In genomic region chr20:3706774-3707507, GRCh38 we compare ENCODE assay signal across 2 cellular contexts.
A peak's percentile ranks its signal among the peaks of the same experiment; 100 is the strongest.
TF ChIP-seq lines count a peak whose summit lies in the region.

No MANE protein-coding gene starts in this region.

TF ChIP-seq in HCT116, 20 proteins besides CTCF, POLR2A, EP300 and RAD21:
- no peak for TF ChIP-seq EGR1 (IDR thresholded peaks at IDR 0.05; ENCODE audit: low read depth)
- no peak for TF ChIP-seq CEBPB (IDR thresholded peaks at IDR 0.05; ENCODE audit: low read depth)
- no peak for TF ChIP-seq ZFX (IDR thresholded peaks at IDR 0.05)
- TF ChIP-seq EZH2 (IDR thresholded peaks at IDR 0.05): no peak
- no peak for TF ChIP-seq SRF (IDR thresholded peaks at IDR 0.05; ENCODE audit: low read depth)
- no peak for TF ChIP-seq ELF1 (IDR thresholded peaks at IDR 0.05; ENCODE audit: borderline replicate concordance, low read depth)
- no peak for TF ChIP-seq ZNF274 (IDR thresholded peaks at IDR 0.05; ENCODE audit: low read depth, low read length)
- no peak for TF ChIP-seq TCF7L2 (IDR thresholded peaks at IDR 0.05; ENCODE audit: borderline replicate concordance, extremely low read depth, insufficient read depth, insufficient read length)
- TF ChIP-seq REST (IDR thresholded peaks at IDR 0.05; ENCODE audit: low read depth): no peak
- TF ChIP-seq FOSL1 (IDR thresholded peaks at IDR 0.05; ENCODE audit: low read depth): no peak
- TF ChIP-seq CBX3 (IDR thresholded peaks at IDR 0.05; ENCODE audit: low read depth): no peak
- TF ChIP-seq SP1 (IDR thresholded peaks at IDR 0.05; ENCODE audit: low read depth): no peak
- TF ChIP-seq JUND (IDR thresholded peaks at IDR 0.05): no peak
- TF ChIP-seq SIN3A (IDR thresholded peaks at IDR 0.05; ENCODE audit: low read depth): no peak

TF ChIP-seq in HepG2, 621 proteins besides CTCF, POLR2A, EP300 and RAD21:
- TF ChIP-seq ZNF687 (CRISPR knock-in tag; IDR thresholded peaks at IDR 0.05) (0 out of 2 replicates have a peak, but pooled peaks have one; percentile 3), MXD3 (CRISPR knock-in tag; IDR thresholded peaks at IDR 0.05) (0 out of 2 replicates have a peak, but pooled peaks have one; percentile 48), ZFX (CRISPR knock-in tag; IDR thresholded peaks at IDR 0.05; ENCODE audit: low read depth) (0 out of 2 replicates have a peak, but pooled peaks have one; percentile 7), CERS6 (CRISPR knock-in tag; IDR thresholded peaks at IDR 0.05) (no peak), ATM (IDR thresholded peaks at IDR 0.05; ENCODE audit: borderline replicate concordance) (no peak), PAWR (CRISPR knock-in tag; IDR thresholded peaks at IDR 0.05; ENCODE audit: borderline replicate concordance) (no peak)
